Comparison of ENCODE assay signal across 8 cellular contexts in genomic region chr9:6414291-6414690, GRCh38. TPM values are rescaled to one million over a fixed set of nuclear protein-coding genes. Genes with fewer than 3 reads are reported as not detected.
DNase-seq lines count a peak whose midpoint lies in the region; ATAC-seq and TF ChIP-seq lines count a peak whose summit lies in the region.

No MANE protein-coding gene starts in this region.

- H3K4me1 Mint-ChIP-seq in activated naive CD4-positive, alpha-beta T cell treated with anti-CD3 and anti-CD28 coated beads, Interleukin-2, amount 50 U/mL, for 24 hours, result peaks cover 51% of the 10 kb centered on the region

- peak overlapping the region; percentile 84 for H3K27ac Mint-ChIP-seq in activated naive CD4-positive, alpha-beta T cell treated with anti-CD3 and anti-CD28 coated beads, Interleukin-2, amount 50 U/mL, for 24 hours

- no peaks in the 10 kb centered on the region for H3K27me3 Mint-ChIP-seq in activated naive CD4-positive, alpha-beta T cell treated with anti-CD3 and anti-CD28 coated beads, Interleukin-2, amount 50 U/mL, for 24 hours

- peak overlapping the region; percentile 89 for H3K4me2 ChIP-seq in neural cell (ENCODE audit: low read length)

- H3K36me3 ChIP-seq in SJSA1 (peaks cover 7% of the 10 kb centered on the region; the same call in 1 of the 2 replicates), neural cell (ENCODE audit: insufficient read depth, low read length) (no peaks in the 10 kb centered on the region)

- H3F3A ChIP-seq in neural cell (ENCODE audit: insufficient read depth, low read length, poor library complexity, severe bottlenecking), result no peaks in the 10 kb centered on the region

- no peaks in the 10 kb centered on the region for H3K9me2 ChIP-seq in neural cell (ENCODE audit: insufficient read depth, low read length)

- peak overlapping the region; percentile 88 for H3K4me3 Mint-ChIP-seq in activated naive CD4-positive, alpha-beta T cell treated with anti-CD3 and anti-CD28 coated beads, Interleukin-2, amount 50 U/mL, for 24 hours

- H3K9me3 ChIP-seq in SJSA1 (replicated peaks), result no peaks in the 10 kb centered on the region
- H3K9me3 ChIP-seq in neural cell (ENCODE audit: low read length), result no peaks in the 10 kb centered on the region

- H4K20me1 ChIP-seq in neural cell (ENCODE audit: insufficient read depth), result no peaks in the 10 kb centered on the region

- no peak for DNase-seq in activated naive CD4-positive, alpha-beta T cell treated with anti-CD3 and anti-CD28 coated beads, Interleukin-2, amount 50 U/mL, for 16 hours
- DNase-seq in SJSA1 (ENCODE audit: low read depth in 1 of 2, low spot score in 2 of 2), result no peak
- DNase-seq in epithelial cell of esophagus (ENCODE audit: low read depth), result peak; percentile 36
- DNase-seq in activated CD8-positive, alpha-beta memory T cell treated with anti-CD3 and anti-CD28 coated beads, Interleukin-2, amount 50 U/mL, for 48 hours, result no peak
- no peak for DNase-seq in NCI-H1694 (lab: John Stamatoyannopoulos, UW)

- H2AFZ ChIP-seq in neural cell (ENCODE audit: low read depth, low read length), result no peak overlapping the region

- no peaks in the 10 kb centered on the region for H3K27me3 ChIP-seq in SJSA1 (replicated peaks)
- H3K27me3 ChIP-seq in neural cell (ENCODE audit: insufficient read depth, low read depth, low read length), result no peaks in the 10 kb centered on the region

- peaks cover 6% of the 10 kb centered on the region for H3K36me3 Mint-ChIP-seq in activated naive CD4-positive, alpha-beta T cell treated with anti-CD3 and anti-CD28 coated beads, Interleukin-2, amount 50 U/mL, for 24 hours

- no peaks in the 10 kb centered on the region for H3K4me1 ChIP-seq in SJSA1 (replicated peaks)

- TF ChIP-seq EP300 in neural cell (conservative IDR thresholded peaks at IDR 0.05; ENCODE audit: poor library complexity, severe bottlenecking), result no peak

- no peak for TF ChIP-seq CTCF in epithelial cell of esophagus (IDR thresholded peaks at IDR 0.05; ENCODE audit: insufficient read depth, low read depth, low read length, missing control alignments)
- TF ChIP-seq CTCF in neural cell (IDR thresholded peaks at IDR 0.05; ENCODE audit: poor library complexity, severe bottlenecking), result no peak

- ATAC-seq in HG03460 (IDR thresholded peaks at IDR 0.05; ENCODE audit: unreplicated experiment), result no peak

- no peak overlapping the region; the same call in 1 of the 2 replicates for H3K27ac ChIP-seq in SJSA1
- H3K27ac ChIP-seq in neural cell (ENCODE audit: low read length), result peak overlapping the region; percentile 83

- H3K4me3 ChIP-seq in SJSA1, result peak overlapping the region; percentile 80
- peak overlapping the region; percentile 87 for H3K4me3 ChIP-seq in epithelial cell of esophagus (ENCODE audit: low read length)
- peak overlapping the region; percentile 91 for H3K4me3 ChIP-seq in neural cell (ENCODE audit: low read length)

- TF ChIP-seq RAD21 in neural cell (conservative IDR thresholded peaks at IDR 0.05), result no peak

- H3K9ac ChIP-seq in neural cell (ENCODE audit: low read length), result peak overlapping the region; percentile 89

- no peaks in the 10 kb centered on the region for H3K9me3 Mint-ChIP-seq in activated naive CD4-positive, alpha-beta T cell treated with anti-CD3 and anti-CD28 coated beads, Interleukin-2, amount 50 U/mL, for 24 hours

- H3K79me2 ChIP-seq in neural cell (replicated peaks; ENCODE audit: insufficient read depth, low read length), result peaks cover 63% of the 10 kb centered on the region

TF ChIP-seq in neural cell, 6 proteins besides CTCF, POLR2A, EP300 and RAD21:
- TF ChIP-seq MXI1 (conservative IDR thresholded peaks at IDR 0.05; ENCODE audit: poor library complexity, severe bottlenecking) (no peak), REST (IDR thresholded peaks at IDR 0.05; ENCODE audit: borderline replicate concordance) (no peak), POLR2AphosphoS5 (IDR thresholded peaks at IDR 0.05) (no peak), EZH2 (IDR thresholded peaks at IDR 0.05; ENCODE audit: borderline replicate concordance, insufficient read depth, low read length, poor library complexity, severe bottlenecking) (no peak), SMC3 (conservative IDR thresholded peaks at IDR 0.05; ENCODE audit: poor library complexity) (no peak), TAF1 (IDR thresholded peaks at IDR 0.05; ENCODE audit: low read depth) (no peak)

RNA-seq across cellular contexts. Expression of gene UHRF2, which starts 1.3 kb away (rescaled TPM):
- total RNA-seq in SJSA1 (2014; rRNA removed; shearing (Covaris generic)), result 19.0 and 20.9 TPM in 2 replicates
- polyA plus RNA-seq in neural cell, result 87.5 and 96.6 TPM in 2 replicates
- polyA minus RNA-seq in neural cell, result 108 and 168 TPM in 2 replicates
